11 cellular contexts compared by ENCODE assay signal in the genomic region with DNA sequence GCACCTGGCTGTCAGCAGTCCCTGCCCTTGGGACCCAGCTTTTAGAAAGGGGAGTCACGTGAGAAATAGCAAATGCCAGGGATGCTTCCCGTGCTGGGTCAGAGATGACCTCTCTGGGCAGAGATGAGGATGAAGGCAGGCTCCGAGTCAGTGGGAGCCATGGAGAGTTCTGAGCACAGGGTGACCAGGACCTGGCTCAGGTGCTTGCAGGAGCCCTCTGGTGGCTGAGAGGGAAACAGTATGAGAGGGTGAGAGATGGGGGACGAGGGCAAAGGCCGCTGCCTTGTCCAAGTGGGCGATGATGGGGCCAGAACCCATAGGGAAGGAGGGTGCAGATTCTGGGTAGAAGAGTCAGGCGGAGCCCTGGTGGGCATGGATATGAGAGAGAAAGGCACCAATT. TPM values are rescaled to one million over a fixed set of nuclear protein-coding genes. Genes with fewer than 3 reads are reported as not detected.
DNase-seq lines count a peak whose midpoint lies in the region; ATAC-seq and TF ChIP-seq lines count a peak whose summit lies in the region.
"Had no signal": no experiment of that assay in that cellular context is flagged by ENCODE, and none has a peak within 500 bp of the region (broad histone marks: within the 10 kb centered on the region; RNA-seq: fewer than 3 reads in every experiment).

No MANE protein-coding gene starts in this region.

- H3K4me3 Mint-ChIP-seq in osteocyte (ENCODE audit: unreplicated experiment), result no peak overlapping the region

- DNase-seq in NCI-H82 (lab: John Stamatoyannopoulos, UW) (peak; percentile 7), NCI-H82 treated with DMSO at 0.1 percent for 48 hours (lab: John Stamatoyannopoulos, UW; ENCODE audit: unreplicated experiment) (no peak), NB4 (ENCODE audit: low read depth) (no peak), dermis blood vessel endothelial cell (peak; percentile 35), osteocyte (ENCODE audit: extremely low spot score, unreplicated experiment) (no peak), DMS79 treated with DMSO at 0.1 percent for 48 hours (lab: John Stamatoyannopoulos, UW) (no peak)
- DNase-seq: 8988T, SIG-M5 had no signal

- H3K36me3 Mint-ChIP-seq in osteocyte (ENCODE audit: unreplicated experiment), result peaks cover 30% of the 10 kb centered on the region

- no peaks in the 10 kb centered on the region for H3K9me3 Mint-ChIP-seq in osteocyte (ENCODE audit: unreplicated experiment)

- no peak overlapping the region for H3K27ac Mint-ChIP-seq in osteocyte (ENCODE audit: unreplicated experiment)

- H3K4me1 Mint-ChIP-seq in osteocyte (ENCODE audit: unreplicated experiment), result peaks cover 33% of the 10 kb centered on the region

- TF ChIP-seq POLR2A in NB4 (IDR thresholded peaks at IDR 0.05; ENCODE audit: extremely low read depth, insufficient read length), result no peak

- peak; percentile 32 for TF ChIP-seq CTCF in NB4 (IDR thresholded peaks at IDR 0.05; ENCODE audit: low read depth, low read length)
- peak; percentile 32 for TF ChIP-seq CTCF in osteocyte (IDR thresholded peaks at IDR 0.05)

- ATAC-seq in GM21786 (IDR thresholded peaks at IDR 0.05; ENCODE audit: unreplicated experiment) (no peak), HG03565 (IDR thresholded peaks at IDR 0.05; ENCODE audit: unreplicated experiment) (no peak)

- no peaks in the 10 kb centered on the region for H3K27me3 Mint-ChIP-seq in osteocyte (ENCODE audit: unreplicated experiment)

- H3K4me3 ChIP-seq in NB4 (ENCODE audit: low read depth, low read length), result no peak overlapping the region

RNA-seq across cellular contexts. Expression of gene TMED1, which starts 15.8 kb away (rescaled TPM):
- 43.1 and 60.6 TPM in 2 replicates for total RNA-seq in dermis blood vessel endothelial cell
- 33.6 and 35.5 TPM in 2 replicates for total RNA-seq in osteocyte

RNA-seq across cellular contexts. Expression of gene C19orf38, which starts 28.0 kb away (rescaled TPM):
- total RNA-seq in dermis blood vessel endothelial cell, result not detected in 2 replicates
- total RNA-seq in osteocyte, result 0.27 TPM in 1 of 2 replicates, not detected in the other
- total RNA-seq: temporal lobe had no signal

RNA-seq across cellular contexts. Expression of gene CARM1, which starts 51.2 kb away (rescaled TPM):
- total RNA-seq in dermis blood vessel endothelial cell (19.2 and 46.4 TPM in 2 replicates), osteocyte (66.7 and 70.8 TPM in 2 replicates)

Comparison
In these comparisons a context has a peak if more than half of its experiments do, and no peak if none do; other contexts are left out.
1. DNase-seq: peak in NCI-H82 (single experiment) and dermis blood vessel endothelial cell (single experiment); none in NCI-H82 treated with DMSO at 0.1 percent for 48 hours (single experiment), NB4 (single experiment), osteocyte (single experiment) and DMS79 treated with DMSO at 0.1 percent for 48 hours (single experiment).